ENCODE assay signal across 1 cellular context in genomic region chr2:235506291-235506996, GRCh38.
TF ChIP-seq lines count a peak whose summit lies in the region.

No MANE protein-coding gene starts in this region.

TF ChIP-seq in HepG2, 621 proteins besides CTCF, POLR2A, EP300 and RAD21:
- TF ChIP-seq, protein P1, sequence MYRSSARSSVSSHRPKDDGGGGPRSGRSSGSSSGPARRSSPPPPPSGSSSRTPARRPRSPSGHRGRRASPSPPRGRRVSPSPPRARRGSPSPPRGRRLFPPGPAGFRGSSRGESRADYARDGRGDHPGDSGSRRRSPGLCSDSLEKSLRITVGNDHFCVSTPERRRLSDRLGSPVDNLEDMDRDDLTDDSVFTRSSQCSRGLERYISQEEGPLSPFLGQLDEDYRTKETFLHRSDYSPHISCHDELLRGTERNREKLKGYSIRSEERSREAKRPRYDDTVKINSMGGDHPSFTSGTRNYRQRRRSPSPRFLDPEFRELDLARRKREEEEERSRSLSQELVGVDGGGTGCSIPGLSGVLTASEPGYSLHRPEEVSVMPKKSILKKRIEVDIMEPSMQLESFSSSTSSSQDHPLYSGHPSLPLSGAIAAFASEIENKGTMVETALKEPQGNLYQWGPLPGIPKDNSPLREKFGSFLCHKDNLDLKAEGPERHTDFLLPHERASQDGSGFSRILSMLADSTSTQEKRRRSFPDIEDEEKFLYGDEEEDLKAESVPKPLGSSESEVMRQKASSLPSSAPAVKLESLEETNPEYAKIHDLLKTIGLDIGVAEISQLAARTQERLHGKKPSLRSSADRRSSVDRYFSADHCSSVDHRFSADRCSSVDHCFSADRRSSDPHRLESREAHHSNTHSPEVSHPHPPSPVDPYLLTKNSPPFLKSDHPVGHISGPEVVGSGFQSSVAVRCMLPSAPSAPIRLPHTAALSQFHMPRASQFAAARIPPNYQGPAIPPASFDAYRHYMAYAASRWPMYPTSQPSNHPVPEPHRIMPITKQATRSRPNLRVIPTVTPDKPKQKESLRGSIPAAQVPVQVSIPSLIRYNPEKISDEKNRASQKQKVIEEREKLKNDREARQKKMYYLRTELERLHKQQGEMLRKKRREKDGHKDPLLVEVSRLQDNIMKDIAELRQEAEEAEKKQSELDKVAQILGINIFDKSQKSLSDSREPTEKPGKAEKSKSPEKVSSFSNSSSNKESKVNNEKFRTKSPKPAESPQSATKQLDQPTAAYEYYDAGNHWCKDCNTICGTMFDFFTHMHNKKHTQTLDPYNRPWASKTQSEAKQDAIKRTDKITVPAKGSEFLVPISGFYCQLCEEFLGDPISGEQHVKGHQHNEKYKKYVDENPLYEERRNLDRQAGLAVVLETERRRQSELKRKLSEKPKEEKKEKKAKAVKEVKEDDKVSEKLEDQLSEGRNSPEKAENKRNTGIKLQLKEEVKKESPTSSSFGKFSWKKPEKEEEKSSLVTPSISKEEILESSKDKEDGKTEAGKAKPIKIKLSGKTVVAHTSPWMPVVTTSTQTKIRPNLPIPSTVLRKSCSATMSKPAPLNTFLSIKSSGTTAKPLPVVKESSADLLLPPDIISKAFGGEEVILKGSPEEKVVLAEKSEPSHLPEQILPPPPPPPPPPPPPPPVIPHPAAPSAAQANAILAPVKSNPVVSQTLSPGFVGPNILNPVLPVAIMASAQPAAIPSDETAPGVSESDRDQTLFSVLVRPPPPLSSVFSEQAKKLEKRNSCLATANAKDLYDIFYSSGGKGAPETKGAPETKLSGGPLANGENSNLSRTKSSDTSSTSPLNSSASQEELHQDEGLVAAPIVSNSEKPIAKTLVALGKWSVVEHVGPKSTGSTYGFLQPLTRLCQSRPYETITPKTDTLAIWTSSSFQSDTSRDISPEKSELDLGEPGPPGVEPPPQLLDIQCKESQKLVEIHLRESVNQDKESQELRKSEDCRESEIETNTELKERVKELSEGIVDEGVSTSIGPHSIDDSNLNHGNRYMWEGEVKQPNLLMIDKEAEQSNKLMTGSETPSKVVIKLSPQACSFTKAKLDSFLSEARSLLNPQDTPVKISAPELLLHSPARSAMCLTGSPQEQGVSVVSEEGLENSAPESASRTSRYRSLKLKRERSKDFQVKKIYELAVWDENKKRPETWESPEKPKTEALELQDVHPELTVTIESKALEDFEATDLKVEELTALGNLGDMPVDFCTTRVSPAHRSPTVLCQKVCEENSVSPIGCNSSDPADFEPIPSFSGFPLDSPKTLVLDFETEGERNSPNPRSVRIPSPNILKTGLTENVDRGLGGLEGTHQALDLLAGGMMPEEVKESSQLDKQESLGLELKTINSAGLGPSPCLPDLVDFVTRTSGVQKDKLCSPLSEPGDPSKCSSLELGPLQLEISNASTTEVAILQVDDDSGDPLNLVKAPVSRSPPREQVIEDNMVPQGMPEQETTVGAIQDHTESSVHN (CRISPR knock-in tag; IDR thresholded peaks at IDR 0.05): no peak
- 0 out of 2 replicates have a peak, but pooled peaks have one; percentile 24 for TF ChIP-seq CEBPB (IDR thresholded peaks at IDR 0.05; ENCODE audit: borderline replicate concordance, low read depth, low read length)
- TF ChIP-seq ZNF224 (CRISPR knock-in tag; IDR thresholded peaks at IDR 0.05): no peak
- no peak for TF ChIP-seq POLR2AphosphoS5 (IDR thresholded peaks at IDR 0.05; ENCODE audit: low read depth, low read length)
- no peak for TF ChIP-seq ETV5 (CRISPR knock-in tag; IDR thresholded peaks at IDR 0.05; ENCODE audit: borderline replicate concordance)
- TF ChIP-seq, protein P2, sequence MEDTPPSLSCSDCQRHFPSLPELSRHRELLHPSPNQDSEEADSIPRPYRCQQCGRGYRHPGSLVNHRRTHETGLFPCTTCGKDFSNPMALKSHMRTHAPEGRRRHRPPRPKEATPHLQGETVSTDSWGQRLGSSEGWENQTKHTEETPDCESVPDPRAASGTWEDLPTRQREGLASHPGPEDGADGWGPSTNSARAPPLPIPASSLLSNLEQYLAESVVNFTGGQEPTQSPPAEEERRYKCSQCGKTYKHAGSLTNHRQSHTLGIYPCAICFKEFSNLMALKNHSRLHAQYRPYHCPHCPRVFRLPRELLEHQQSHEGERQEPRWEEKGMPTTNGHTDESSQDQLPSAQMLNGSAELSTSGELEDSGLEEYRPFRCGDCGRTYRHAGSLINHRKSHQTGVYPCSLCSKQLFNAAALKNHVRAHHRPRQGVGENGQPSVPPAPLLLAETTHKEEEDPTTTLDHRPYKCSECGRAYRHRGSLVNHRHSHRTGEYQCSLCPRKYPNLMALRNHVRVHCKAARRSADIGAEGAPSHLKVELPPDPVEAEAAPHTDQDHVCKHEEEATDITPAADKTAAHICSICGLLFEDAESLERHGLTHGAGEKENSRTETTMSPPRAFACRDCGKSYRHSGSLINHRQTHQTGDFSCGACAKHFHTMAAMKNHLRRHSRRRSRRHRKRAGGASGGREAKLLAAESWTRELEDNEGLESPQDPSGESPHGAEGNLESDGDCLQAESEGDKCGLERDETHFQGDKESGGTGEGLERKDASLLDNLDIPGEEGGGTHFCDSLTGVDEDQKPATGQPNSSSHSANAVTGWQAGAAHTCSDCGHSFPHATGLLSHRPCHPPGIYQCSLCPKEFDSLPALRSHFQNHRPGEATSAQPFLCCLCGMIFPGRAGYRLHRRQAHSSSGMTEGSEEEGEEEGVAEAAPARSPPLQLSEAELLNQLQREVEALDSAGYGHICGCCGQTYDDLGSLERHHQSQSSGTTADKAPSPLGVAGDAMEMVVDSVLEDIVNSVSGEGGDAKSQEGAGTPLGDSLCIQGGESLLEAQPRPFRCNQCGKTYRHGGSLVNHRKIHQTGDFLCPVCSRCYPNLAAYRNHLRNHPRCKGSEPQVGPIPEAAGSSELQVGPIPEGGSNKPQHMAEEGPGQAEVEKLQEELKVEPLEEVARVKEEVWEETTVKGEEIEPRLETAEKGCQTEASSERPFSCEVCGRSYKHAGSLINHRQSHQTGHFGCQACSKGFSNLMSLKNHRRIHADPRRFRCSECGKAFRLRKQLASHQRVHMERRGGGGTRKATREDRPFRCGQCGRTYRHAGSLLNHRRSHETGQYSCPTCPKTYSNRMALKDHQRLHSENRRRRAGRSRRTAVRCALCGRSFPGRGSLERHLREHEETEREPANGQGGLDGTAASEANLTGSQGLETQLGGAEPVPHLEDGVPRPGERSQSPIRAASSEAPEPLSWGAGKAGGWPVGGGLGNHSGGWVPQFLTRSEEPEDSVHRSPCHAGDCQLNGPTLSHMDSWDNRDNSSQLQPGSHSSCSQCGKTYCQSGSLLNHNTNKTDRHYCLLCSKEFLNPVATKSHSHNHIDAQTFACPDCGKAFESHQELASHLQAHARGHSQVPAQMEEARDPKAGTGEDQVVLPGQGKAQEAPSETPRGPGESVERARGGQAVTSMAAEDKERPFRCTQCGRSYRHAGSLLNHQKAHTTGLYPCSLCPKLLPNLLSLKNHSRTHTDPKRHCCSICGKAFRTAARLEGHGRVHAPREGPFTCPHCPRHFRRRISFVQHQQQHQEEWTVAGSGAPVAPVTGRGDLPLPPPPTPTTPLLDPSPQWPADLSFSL (CRISPR knock-in tag; IDR thresholded peaks at IDR 0.05): no peak
- TF ChIP-seq CCDC6 (CRISPR knock-in tag; IDR thresholded peaks at IDR 0.05): no peak
